ENCODE assay signal across 12 cellular contexts in the genomic region with DNA sequence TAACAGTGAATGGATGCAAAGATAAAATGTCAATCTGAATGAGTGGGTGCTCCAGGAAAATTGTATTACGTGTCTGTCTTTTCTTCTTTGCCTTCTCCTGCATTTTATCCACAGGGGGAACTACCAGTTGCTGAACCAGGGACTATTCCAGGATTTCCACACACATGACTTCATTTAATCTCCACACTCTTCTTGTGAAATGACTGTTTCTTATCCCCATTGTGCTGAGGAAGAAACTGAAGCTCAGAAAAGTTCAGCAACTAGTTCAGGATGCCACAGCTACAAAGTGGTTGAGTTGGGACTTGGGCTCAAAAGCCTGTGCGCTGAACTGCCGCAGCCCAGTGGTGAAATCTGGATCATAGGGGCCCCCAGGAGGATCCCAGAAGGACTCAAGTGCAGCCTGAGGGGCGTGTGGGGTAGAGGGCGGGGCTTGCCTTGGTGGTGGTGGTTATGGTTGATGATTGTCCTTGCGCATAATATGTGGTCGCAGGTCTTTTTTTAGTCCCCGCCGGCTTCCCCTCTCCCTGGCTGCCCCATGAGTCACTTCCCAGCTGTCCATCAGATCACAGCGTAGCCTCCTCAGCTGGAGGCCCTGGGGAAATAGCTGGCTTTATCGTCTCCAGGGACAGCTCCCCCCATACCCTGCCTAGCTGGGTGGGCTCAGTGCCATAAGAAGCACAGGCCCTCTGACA.
DNase-seq lines count a peak whose midpoint lies in the region; ATAC-seq and TF ChIP-seq lines count a peak whose summit lies in the region.
"Had no signal": no experiment of that assay in that cellular context is flagged by ENCODE, and none has a peak within 500 bp of the region (broad histone marks: within the 10 kb centered on the region; RNA-seq: fewer than 3 reads in every experiment).

No MANE protein-coding gene starts in this region.

- no peak overlapping the region for H3K4me3 ChIP-seq in osteoblast (ENCODE audit: insufficient read depth, low read length)
- H3K4me3 ChIP-seq in gastroesophageal sphincter, result no peak overlapping the region

- H3K9me3 ChIP-seq in osteoblast (ENCODE audit: low read depth, low read length) (no peaks in the 10 kb centered on the region), gastroesophageal sphincter (no peaks in the 10 kb centered on the region)

- WGBS in gastroesophageal sphincter (ENCODE audit: low coverage in 1 of 2), 2 donors, result 22 to 45% methylated on average over 3 to 9 of the region's 11 CpGs

- H2AFZ ChIP-seq in osteoblast (ENCODE audit: low read length), result no peak overlapping the region

- peaks cover 75% of the 10 kb centered on the region for H3K4me1 Mint-ChIP-seq in activated CD4-positive, alpha-beta T cell treated with anti-CD3 and anti-CD28 coated beads, Interleukin-2, amount 10 ng/mL, durations not matched to agents 24 days and 14 days
- H3K4me1 Mint-ChIP-seq in central memory CD8-positive, alpha-beta T cell, result peaks cover 4% of the 10 kb centered on the region

- no peaks in the 10 kb centered on the region for H4K20me1 ChIP-seq in osteoblast (ENCODE audit: insufficient read depth, low read length)

- H3K9me3 Mint-ChIP-seq in activated CD4-positive, alpha-beta T cell treated with anti-CD3 and anti-CD28 coated beads, Interleukin-2, amount 10 ng/mL, durations not matched to agents 24 days and 14 days, result peaks cover 3% of the 10 kb centered on the region
- H3K9me3 Mint-ChIP-seq in central memory CD8-positive, alpha-beta T cell, result no peaks in the 10 kb centered on the region

- TF ChIP-seq CTCF in osteoblast (IDR thresholded peaks at IDR 0.05; ENCODE audit: extremely low read depth, low read depth, low read length) (no peak), gastroesophageal sphincter (IDR thresholded peaks at IDR 0.05) (no peak)

- DNase-seq in activated CD4-positive, alpha-beta T cell treated with anti-CD3 and anti-CD28 coated beads, Interleukin-2, amount 10 ng/mL, durations not matched to agents 24 days and 14 days, result no peak
- no peak for DNase-seq in activated CD4-positive, alpha-beta T cell treated with anti-CD3 and anti-CD28 coated beads, Interleukin-2, amount 50 U/mL, for 4 hours
- peak; percentile 91 for DNase-seq in NOMO-1 treated with DMSO at 0.1 percent for 48 hours (lab: John Stamatoyannopoulos, UW; ENCODE audit: unreplicated experiment)
- no peak for DNase-seq in central memory CD8-positive, alpha-beta T cell (ENCODE audit: low spot score in 2 of 2)
- no peak for DNase-seq in osteoblast (ENCODE audit: insufficient read length, low spot score, missing footprints)
- DNase-seq in activated CD8-positive, alpha-beta memory T cell treated with anti-CD3 and anti-CD28 coated beads, Interleukin-2, amount 50 U/mL, for 4 hours, result no peak
- DNase-seq: AML-193; kidney; NCI-H748 treated with DMSO at 0.1 percent for 48 hours; stimulated activated naive CD4-positive, alpha-beta T cell had no signal

- H3K79me2 ChIP-seq in osteoblast (ENCODE audit: insufficient read depth, low read length), result no peaks in the 10 kb centered on the region

- H3K36me3 Mint-ChIP-seq in activated CD4-positive, alpha-beta T cell treated with anti-CD3 and anti-CD28 coated beads, Interleukin-2, amount 10 ng/mL, durations not matched to agents 24 days and 14 days (ENCODE audit: low read depth), result peaks cover 22% of the 10 kb centered on the region
- no peaks in the 10 kb centered on the region for H3K36me3 Mint-ChIP-seq in central memory CD8-positive, alpha-beta T cell (ENCODE audit: insufficient read depth)

- H3K4me3 Mint-ChIP-seq in activated CD4-positive, alpha-beta T cell treated with anti-CD3 and anti-CD28 coated beads, Interleukin-2, amount 10 ng/mL, durations not matched to agents 24 days and 14 days, result peak overlapping the region; percentile 19
- no peak overlapping the region for H3K4me3 Mint-ChIP-seq in central memory CD8-positive, alpha-beta T cell

- H3K27me3 ChIP-seq in osteoblast (ENCODE audit: insufficient read depth, low read length), result peaks cover 10% of the 10 kb centered on the region
- H3K27me3 ChIP-seq in gastroesophageal sphincter, result peaks cover 73% of the 10 kb centered on the region

- no peak for TF ChIP-seq POLR2A in gastroesophageal sphincter (IDR thresholded peaks at IDR 0.05)

- H3K4me1 ChIP-seq in osteoblast (ENCODE audit: insufficient read depth, low read length) (peaks cover 8% of the 10 kb centered on the region), gastroesophageal sphincter (no peaks in the 10 kb centered on the region)

- H3K36me3 ChIP-seq in osteoblast (ENCODE audit: insufficient read depth, low read length), result no peaks in the 10 kb centered on the region
- no peaks in the 10 kb centered on the region for H3K36me3 ChIP-seq in gastroesophageal sphincter

- H3K4me2 ChIP-seq in osteoblast (ENCODE audit: insufficient read depth, low read length), result peak overlapping the region; percentile 32

- intact Hi-C loops in activated CD4-positive, alpha-beta T cell treated with anti-CD3 and anti-CD28 coated beads, Interleukin-2, amount 10 ng/mL, durations not matched to agents 24 days and 14 days (cut with micrococcal nuclease), result loop anchor here (1.0 kb wide), 3 partner anchors 7 to 40 kb away; no protein-coding TSS in a partner anchor

- no peak overlapping the region for H3K27ac Mint-ChIP-seq in activated CD4-positive, alpha-beta T cell treated with anti-CD3 and anti-CD28 coated beads, Interleukin-2, amount 10 ng/mL, durations not matched to agents 24 days and 14 days
- H3K27ac Mint-ChIP-seq in central memory CD8-positive, alpha-beta T cell (ENCODE audit: low read depth), result no peak overlapping the region

- no peak overlapping the region for H3K27ac ChIP-seq in osteoblast (ENCODE audit: low read depth, low read length)
- no peak overlapping the region for H3K27ac ChIP-seq in gastroesophageal sphincter

- H3K27me3 Mint-ChIP-seq in activated CD4-positive, alpha-beta T cell treated with anti-CD3 and anti-CD28 coated beads, Interleukin-2, amount 10 ng/mL, durations not matched to agents 24 days and 14 days, result no peaks in the 10 kb centered on the region
- H3K27me3 Mint-ChIP-seq in central memory CD8-positive, alpha-beta T cell, result no peaks in the 10 kb centered on the region

- ATAC-seq in central memory CD8-positive, alpha-beta T cell (replicated peaks; ENCODE audit: extremely low read depth, poor library complexity, severe bottlenecking), result peak; percentile 24
- ATAC-seq in GM21423 (IDR thresholded peaks at IDR 0.05; ENCODE audit: unreplicated experiment), result no peak
- no peak for ATAC-seq in gastroesophageal sphincter

- TF ChIP-seq EP300 in gastroesophageal sphincter (IDR thresholded peaks at IDR 0.05), result no peak
